Comparison of ENCODE assay signal across 13 cellular contexts in the genomic region with DNA sequence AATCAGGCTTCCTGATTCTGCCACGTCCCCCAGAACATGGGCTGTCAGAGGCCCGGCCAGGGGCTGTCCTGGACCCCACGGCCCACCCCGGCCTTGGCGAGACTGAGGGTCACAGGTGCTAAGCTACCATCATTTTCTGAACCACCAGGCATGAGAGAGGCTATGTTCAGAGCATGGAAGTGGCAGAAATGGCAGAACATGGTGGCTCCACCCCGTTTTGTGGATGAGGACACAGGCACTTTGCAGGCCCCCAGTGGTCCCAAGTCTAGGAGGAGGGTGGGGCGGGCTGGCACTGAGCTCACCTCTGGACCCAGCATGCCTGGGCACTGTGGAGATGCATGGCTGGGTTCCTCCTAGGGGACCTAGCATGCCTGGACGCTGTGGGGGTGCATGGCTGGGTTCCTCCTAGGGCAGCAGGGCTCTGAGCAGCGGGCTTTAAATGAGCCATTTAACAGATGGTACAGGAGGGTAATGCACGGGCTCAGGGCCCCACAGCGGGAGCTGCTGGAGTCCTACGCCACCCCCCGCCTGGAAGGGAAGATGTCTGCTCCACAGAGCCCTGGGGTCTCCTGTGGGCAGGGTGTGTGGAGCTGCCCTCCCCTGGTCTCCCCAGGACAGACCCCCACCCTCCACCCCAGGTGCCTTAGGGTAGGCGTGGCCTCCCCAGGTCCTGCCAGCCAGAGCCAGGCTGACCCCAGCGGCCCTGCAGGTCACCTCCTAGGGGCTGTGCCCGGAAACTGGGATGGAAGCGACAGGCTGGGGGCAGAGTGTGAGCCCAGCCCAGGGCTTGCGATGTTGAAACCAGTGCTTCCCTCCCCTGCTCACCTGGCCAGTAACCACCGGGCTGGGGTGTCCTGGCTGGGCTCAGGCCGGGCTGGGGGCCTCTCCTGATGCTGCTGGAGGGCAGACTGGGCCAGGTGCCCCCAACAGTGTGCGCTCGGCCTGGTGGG. TPM values are rescaled to one million over a fixed set of nuclear protein-coding genes. Genes with fewer than 3 reads are reported as not detected.
DNase-seq lines count a peak whose midpoint lies in the region; ATAC-seq, FAIRE-seq and TF ChIP-seq lines count a peak whose summit lies in the region.
"Had no signal": no experiment of that assay in that cellular context is flagged by ENCODE, and none has a peak within 500 bp of the region (broad histone marks: within the 10 kb centered on the region; RNA-seq: fewer than 3 reads in every experiment).

No MANE protein-coding gene starts in this region.

- DNase-seq in Right ventricle myocardium superior (peak; percentile 37), left ventricle myocardium superior (no peak), SJSA1 (ENCODE audit: low read depth in 1 of 2, low spot score in 2 of 2) (peak in 1 of 2 experiments; percentile 39), HepG2 (ENCODE audit: low spot score) (no peak), type B pancreatic cell (ENCODE audit: extremely low spot score, unreplicated experiment) (peak; percentile 64), NCI-H146 treated with DMSO at 0.1 percent for 48 hours (lab: John Stamatoyannopoulos, UW; ENCODE audit: unreplicated experiment) (no peak)
- no peak for DNase-seq in activated effector memory CD4-positive, alpha-beta T cell treated with Interleukin-2 at 50 U/mL for 16 hours
- DNase-seq: BE2C had no signal

- CTCF ChIA-PET in HepG2 (lab: Yijun Ruan, JAX; ENCODE audit: low intra/inter-chr PET ratio, low total read pairs), result no interaction called here

- TF ChIP-seq RAD21 in HepG2 (CRISPR knock-in tag; IDR thresholded peaks at IDR 0.05), result no peak

- no peak for TF ChIP-seq EP300 in HepG2 (IDR thresholded peaks at IDR 0.05; ENCODE audit: low read depth in 2 of 2, low read length in 2 of 2)
- no peak for TF ChIP-seq EP300 in HepG2 (CRISPR knock-in tag; IDR thresholded peaks at IDR 0.05; ENCODE audit: borderline replicate concordance)

- H2AFZ ChIP-seq in HepG2 (ENCODE audit: low read length), result no peak overlapping the region

- POLR2A ChIA-PET in HepG2 (lab: Yijun Ruan, JAX), result interaction anchor here (1.5 kb wide), 1 partner anchor 111 kb away, joined by 3 read pairs; no protein-coding TSS in a partner anchor

- peaks cover 10% of the 10 kb centered on the region for H3K27me3 Mint-ChIP-seq in type B pancreatic cell

- TF ChIP-seq CTCF in HepG2 (CRISPR knock-in tag; IDR thresholded peaks at IDR 0.05), result no peak
- TF ChIP-seq CTCF in type B pancreatic cell (conservative IDR thresholded peaks at IDR 0.05), result no peak

- H3K4me3 ChIP-seq in SJSA1 (no peak overlapping the region), HepG2 (replicated peaks in 1 of 3; ENCODE audit: insufficient read depth in 1 of 3, low read depth in 2 of 3, low read length in 3 of 3) (no peak overlapping the region)
- H3K4me3 ChIP-seq: breast epithelium had no signal

- FAIRE-seq in HepG2 (lab: Jason Lieb, UNC), result no peak

- no peaks in the 10 kb centered on the region for H3K27me3 ChIP-seq in SJSA1 (replicated peaks)
- H3K27me3 ChIP-seq in HepG2 (ENCODE audit: control insufficient read depth in 1 of 2, insufficient read depth in 2 of 2, low read length in 2 of 2), result peaks cover 8 to 38% of the 10 kb centered on the region in 2 experiments; a peak in 4 of 5 replicates
- H3K27me3 ChIP-seq: BE2C had no signal

- H3K9me3 ChIP-seq in SJSA1 (replicated peaks) (no peaks in the 10 kb centered on the region), HepG2 (ENCODE audit: low read length) (no peaks in the 10 kb centered on the region)
- H3K9me3 ChIP-seq: BE2C, breast epithelium had no signal

- in situ Hi-C loops in HepG2 (cut with HindIII; ENCODE audit: extremely low pct_ligation_motif_present, low pct_unique_long_range_greater_than_20kb), result no loop called here

- peak overlapping the region; percentile 98 for H3K27ac ChIP-seq in SJSA1
- H3K27ac ChIP-seq in HepG2 (ENCODE audit: extremely low read length, insufficient read depth, low read length), result no peak overlapping the region
- H3K27ac ChIP-seq: breast epithelium, KMS-11 had no signal

- H3K36me3 Mint-ChIP-seq in type B pancreatic cell, result no peaks in the 10 kb centered on the region

- no peak overlapping the region for H3K4me2 ChIP-seq in HepG2 (ENCODE audit: low read depth, low read length)
- H3K4me2 ChIP-seq: KMS-11 had no signal

- intact Hi-C loops in Right ventricle myocardium superior (cut with DNase I), result no loop called here
- intact Hi-C loops in left ventricle myocardium superior (cut with micrococcal nuclease), result no loop called here
- intact Hi-C loops in HepG2 (cut with micrococcal nuclease; ENCODE audit: unreplicated experiment), result no loop called here

- no peaks in the 10 kb centered on the region for H3K79me2 ChIP-seq in HepG2 (ENCODE audit: insufficient read depth, low read length)

- ATAC-seq in Right ventricle myocardium superior (ENCODE audit: poor library complexity), result no peak
- no peak for ATAC-seq in left ventricle myocardium superior
- peak; percentile 25 for ATAC-seq in HepG2
- no peak for ATAC-seq in GM21423 (IDR thresholded peaks at IDR 0.05; ENCODE audit: unreplicated experiment)

- H3K4me1 ChIP-seq in SJSA1 (replicated peaks), result peaks cover 42% of the 10 kb centered on the region
- peaks cover 29% of the 10 kb centered on the region for H3K4me1 ChIP-seq in HepG2 (ENCODE audit: insufficient read depth, low read length)
- H3K4me1 ChIP-seq: BE2C, breast epithelium had no signal

- H3K36me3 ChIP-seq in SJSA1 (no peaks in the 10 kb centered on the region), HepG2 (replicated peaks in 1 of 2; ENCODE audit: control insufficient read depth in 1 of 2, insufficient read depth in 2 of 2, low read length in 2 of 2) (no peaks in the 10 kb centered on the region)
- H3K36me3 ChIP-seq: BE2C, breast epithelium had no signal

- WGBS in HepG2 (ENCODE audit: low lambda C conversion rate), result 34% methylated on average over 8 of the region's 22 CpGs

- H3K27ac Mint-ChIP-seq in type B pancreatic cell, result peak overlapping the region; percentile 70
- H3K27ac Mint-ChIP-seq: activated T-helper 17 cell treated with anti-CD3 and anti-CD28 coated beads, Interleukin-2, amount 50 U/mL, for 72 hours had no signal

- peaks cover 5% of the 10 kb centered on the region for H3K4me1 Mint-ChIP-seq in type B pancreatic cell (ENCODE audit: unreplicated experiment)

- H4K20me1 ChIP-seq in HepG2 (ENCODE audit: insufficient read depth, low read length), result no peaks in the 10 kb centered on the region

- no peak overlapping the region for H3K9ac ChIP-seq in HepG2 (ENCODE audit: insufficient read depth, low read depth, low read length)
- H3K9ac ChIP-seq: KMS-11 had no signal

- no peak for TF ChIP-seq POLR2A in HepG2 (IDR thresholded peaks at IDR 0.05; ENCODE audit: insufficient read depth in 1 of 2, low read depth in 2 of 2, low read length in 2 of 2)

- H3K9me3 Mint-ChIP-seq in type B pancreatic cell, result no peaks in the 10 kb centered on the region
- H3K9me3 Mint-ChIP-seq: activated T-helper 17 cell treated with anti-CD3 and anti-CD28 coated beads, Interleukin-2, amount 50 U/mL, for 72 hours had no signal

- no TSS peak for BruUV-seq in HepG2 (replicated peaks; lab: Mats Ljungman, UMichigan)

- no peak overlapping the region for H3K4me3 Mint-ChIP-seq in type B pancreatic cell
- H3K4me3 Mint-ChIP-seq: activated T-helper 17 cell treated with anti-CD3 and anti-CD28 coated beads, Interleukin-2, amount 50 U/mL, for 72 hours had no signal

TF ChIP-seq in HepG2, 621 proteins besides CTCF, POLR2A, EP300 and RAD21 (continues in another document):
- TF ChIP-seq, protein P1, sequence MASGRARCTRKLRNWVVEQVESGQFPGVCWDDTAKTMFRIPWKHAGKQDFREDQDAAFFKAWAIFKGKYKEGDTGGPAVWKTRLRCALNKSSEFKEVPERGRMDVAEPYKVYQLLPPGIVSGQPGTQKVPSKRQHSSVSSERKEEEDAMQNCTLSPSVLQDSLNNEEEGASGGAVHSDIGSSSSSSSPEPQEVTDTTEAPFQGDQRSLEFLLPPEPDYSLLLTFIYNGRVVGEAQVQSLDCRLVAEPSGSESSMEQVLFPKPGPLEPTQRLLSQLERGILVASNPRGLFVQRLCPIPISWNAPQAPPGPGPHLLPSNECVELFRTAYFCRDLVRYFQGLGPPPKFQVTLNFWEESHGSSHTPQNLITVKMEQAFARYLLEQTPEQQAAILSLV (CRISPR knock-in tag; IDR thresholded peaks at IDR 0.05; ENCODE audit: borderline replicate concordance), result no peak
- TF ChIP-seq SOX5 (CRISPR knock-in tag; IDR thresholded peaks at IDR 0.05; ENCODE audit: borderline replicate concordance), result no peak

RNA-seq across cellular contexts. Expression of a gene that starts 6.1 kb away (rescaled TPM):
- total RNA-seq in Right ventricle myocardium superior (not detected), left ventricle myocardium superior (not detected), HepG2 (2016; rRNA removed; fragmentation: Illumina TruSeq; extraction: Trizol) (not detected in 2 replicates), type B pancreatic cell (ENCODE audit: low replicate concordance) (0.10 and 1.4 TPM in 2 replicates)
- total RNA-seq in SJSA1 (2014; rRNA removed; shearing (Covaris generic)), result 0.03 TPM in 1 of 2 replicates, not detected in the other
- total RNA-seq in HepG2 (2016; cell fraction: cytosol; rRNA removed; fragmentation: Illumina TruSeq; extraction: Trizol; ENCODE audit: low read depth), result not detected in 2 replicates
- not detected in 2 replicates for total RNA-seq in HepG2 (2016; cell fraction: insoluble cytoplasmic fraction; rRNA removed; fragmentation: Illumina TruSeq; extraction: Trizol)
- total RNA-seq in HepG2 (2016; cell fraction: membrane; rRNA removed; fragmentation: Illumina TruSeq; extraction: Trizol), result not detected in 2 replicates
- total RNA-seq in HepG2 (2016; cell fraction: nucleus; rRNA removed; fragmentation: Illumina TruSeq; extraction: Trizol), result not detected in 2 replicates
- under 0.01 TPM in 2 replicates for polyA plus RNA-seq in HepG2 (2011; rRNA removed)
- polyA plus RNA-seq in HepG2 (2011; cell fraction: cytosol; rRNA removed), result under 0.01 TPM in 1 of 2 replicates, not detected in the other
- 0.02 TPM in 2 replicates for polyA plus RNA-seq in HepG2 (2011; cell fraction: nucleus; rRNA removed)
- not detected in 2 replicates for polyA plus RNA-seq in HepG2 (2012)
- not detected in 2 replicates for polyA plus RNA-seq in HepG2 (2016; cell fraction: cytosol; fragmentation: Illumina TruSeq; extraction: Trizol; ENCODE audit: low read depth)
- not detected in 2 replicates for polyA plus RNA-seq in HepG2 (2016; cell fraction: insoluble cytoplasmic fraction; fragmentation: Illumina TruSeq; extraction: Trizol; ENCODE audit: low read depth)
- not detected in 2 replicates for polyA plus RNA-seq in HepG2 (2016; cell fraction: membrane; fragmentation: Illumina TruSeq; extraction: Trizol; ENCODE audit: low read depth)
- polyA plus RNA-seq in HepG2 (2016; cell fraction: nucleus; fragmentation: Illumina TruSeq; extraction: Trizol; ENCODE audit: insufficient read depth, low read depth), result 0.03 TPM in 1 of 2 replicates, not detected in the other
- not detected in 2 replicates for polyA minus RNA-seq in HepG2 (2011; rRNA and poly(A)+ RNA removed; ENCODE audit: low replicate concordance)
- not detected in 2 replicates for polyA minus RNA-seq in HepG2 (2011; cell fraction: cytosol; rRNA and poly(A)+ RNA removed)
- polyA minus RNA-seq in HepG2 (2011; cell fraction: nucleus; rRNA and poly(A)+ RNA removed), result not detected in 2 replicates
- total RNA-seq: activated T-helper 17 cell treated with anti-CD3 and anti-CD28 coated beads, Interleukin-2, amount 50 U/mL, for 72 hours; breast epithelium; myocyte had no signal

Comparison
In these comparisons a context has a peak if more than half of its experiments do, and no peak if none do; other contexts are left out.
1. DNase-seq: peak in Right ventricle myocardium superior (single experiment) and type B pancreatic cell (single experiment); none in left ventricle myocardium superior (single experiment), HepG2 (single experiment), activated effector memory CD4-positive, alpha-beta T cell treated with Interleukin-2 at 50 U/mL for 16 hours (single experiment) and NCI-H146 treated with DMSO at 0.1 percent for 48 hours (single experiment).